In the genomic region with DNA sequence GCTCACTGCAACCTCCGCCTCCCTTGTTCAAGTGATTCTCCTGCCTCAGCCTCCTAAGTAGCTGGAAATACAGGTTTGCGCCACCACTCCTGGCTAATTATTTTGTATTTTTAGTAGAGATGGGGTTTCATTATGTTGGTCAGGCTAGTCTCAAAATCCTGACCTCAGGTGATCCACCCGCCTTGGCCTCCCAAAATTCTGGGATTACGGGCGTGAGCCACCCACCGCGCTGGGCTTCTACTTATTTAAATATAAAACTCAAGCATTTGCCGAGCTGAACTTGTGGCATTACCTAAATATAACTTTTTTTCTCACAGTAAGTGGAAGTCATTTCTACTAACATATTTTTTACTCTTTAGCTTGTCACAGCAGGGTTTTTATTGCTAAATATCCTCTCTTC, we compare ENCODE assay signal across 26 cellular contexts.
"Had no signal": no experiment of that assay in that cellular context is flagged by ENCODE, and none has a peak within 500 bp of the region (broad histone marks: within the 10 kb centered on the region; RNA-seq: fewer than 3 reads in every experiment).

No MANE protein-coding gene starts in this region.

- DNase-seq: activated effector memory CD4-positive, alpha-beta T cell treated with anti-CD3 and anti-CD28 coated beads, Interleukin-2, amount 50 U/mL, for 16 hours; activated effector memory CD4-positive, alpha-beta T cell treated with Interleukin-2 at 50 U/mL for 16 hours; activated gamma-delta T cell; activated gamma-delta T cell treated with Interleukin-2 at 50 U/mL for 16 hours; activated naive CD4-positive, alpha-beta T cell; activated naive CD4-positive, alpha-beta T cell treated with anti-CD3 and anti-CD28 coated beads for 36 hours; activated naive CD4-positive, alpha-beta T cell treated with anti-CD3 and anti-CD28 coated beads, Interleukin-2, amount 10 ng/mL, durations not matched to agents 7 days and 5 days; activated naive CD4-positive, alpha-beta T cell treated with anti-CD3 and anti-CD28 coated beads, Interleukin-2, amount 50 U/mL, for 16 hours; activated naive CD4-positive, alpha-beta T cell treated with Interleukin-2 at 50 U/mL for 16 hours; activated naive CD8-positive, alpha-beta T cell treated with anti-CD3 and anti-CD28 coated beads for 36 hours; activated naive CD8-positive, alpha-beta T cell treated with anti-CD3 and anti-CD28 coated beads, Interleukin-2, amount 10 ng/mL, durations not matched to agents 7 days and 5 days; activated naive CD8-positive, alpha-beta T cell treated with anti-CD3 and anti-CD28 coated beads, Interleukin-2, amount 50 U/mL, for 24 hours; activated T-cell treated with anti-CD3 and anti-CD28 coated beads, Interleukin-2, amount 50 U/mL, for 24 hours; activated T-cell treated with anti-CD3 and anti-CD28 coated beads, Interleukin-2, amount 50 U/mL, for 4 hours; activated T-cell treated with anti-CD3 and anti-CD28 coated beads, Interleukin-2, amount 50 U/mL, for 48 hours; activated T-cell treated with anti-CD3 and anti-CD28 coated beads, Interleukin-2, amount 50 U/mL, for 72 hours; adrenal gland; amniotic stem cell; amygdala; anterior cingulate cortex; aorta; body of pancreas; brain microvascular endothelial cell; caudate nucleus; central memory CD4-positive, alpha-beta T cell; cerebellar nuclear complex had no signal
